ENCODE assay signal across 19 cellular contexts in the genomic region with DNA sequence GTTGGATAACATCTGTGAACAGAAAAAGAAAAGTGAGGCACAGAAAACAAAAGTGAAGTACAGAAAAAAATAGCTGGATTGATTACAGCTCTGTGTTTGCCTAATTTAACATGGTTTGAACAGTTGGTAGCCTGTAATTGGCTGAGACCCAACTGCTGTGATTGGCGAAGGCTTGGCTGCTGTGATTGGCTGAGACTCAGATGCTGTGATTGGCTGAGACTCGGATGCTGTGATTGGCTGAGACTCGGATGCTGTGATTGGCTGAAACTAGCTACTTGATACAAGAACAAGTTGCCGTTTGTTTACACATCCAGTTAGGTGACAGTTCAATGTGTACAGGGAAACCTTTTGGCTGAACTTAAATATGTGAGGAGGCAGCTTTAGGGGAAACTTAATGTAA.
A peak's percentile ranks its signal among the peaks of the same experiment; 100 is the strongest.
DNase-seq lines count a peak whose midpoint lies in the region; ATAC-seq, FAIRE-seq and TF ChIP-seq lines count a peak whose summit lies in the region.
"Had no signal": no experiment of that assay in that cellular context is flagged by ENCODE, and none has a peak within 500 bp of the region (broad histone marks: within the 10 kb centered on the region; RNA-seq: fewer than 3 reads in every experiment).

No MANE protein-coding gene starts in this region.

- TF ChIP-seq EP300 in HepG2 (IDR thresholded peaks at IDR 0.05; ENCODE audit: low read depth in 2 of 2, low read length in 2 of 2) (no peak), HepG2 (CRISPR knock-in tag; IDR thresholded peaks at IDR 0.05; ENCODE audit: borderline replicate concordance) (no peak)

- in situ Hi-C loops in HepG2 (cut with HindIII; ENCODE audit: extremely low pct_ligation_motif_present, low pct_unique_long_range_greater_than_20kb), result no loop called here

- TF ChIP-seq POLR2A in HepG2 (IDR thresholded peaks at IDR 0.05; ENCODE audit: insufficient read depth in 1 of 2, low read depth in 2 of 2, low read length in 2 of 2) (no peak), right lobe of liver (IDR thresholded peaks at IDR 0.05) (no peak)

- H3K4me3 ChIP-seq in HepG2 (replicated peaks in 1 of 3; ENCODE audit: insufficient read depth in 1 of 3, low read depth in 2 of 3, low read length in 3 of 3) (no peak overlapping the region), right lobe of liver (no peak overlapping the region), cardiac fibroblast (replicated peaks in 1 of 2; ENCODE audit: low read depth in 2 of 2, low read length in 2 of 2) (no peak overlapping the region)
- H3K4me3 ChIP-seq: esophagus squamous epithelium, thyroid gland had no signal

- no peaks in the 10 kb centered on the region for H3K79me2 ChIP-seq in HepG2 (ENCODE audit: insufficient read depth, low read length)

- H3K27me3 ChIP-seq in HepG2 (ENCODE audit: control insufficient read depth in 1 of 2, insufficient read depth in 2 of 2, low read length in 2 of 2) (no peaks in the 10 kb centered on the region), right lobe of liver (no peaks in the 10 kb centered on the region)
- H3K27me3 ChIP-seq: thyroid gland had no signal

- no TSS peak for BruUV-seq in HepG2 (replicated peaks; lab: Mats Ljungman, UMichigan)

- no peak for ATAC-seq in HepG2
- ATAC-seq in right lobe of liver, result no peak
- no peak for ATAC-seq in GM21619 (IDR thresholded peaks at IDR 0.05; ENCODE audit: unreplicated experiment)
- ATAC-seq in GM21515 (IDR thresholded peaks at IDR 0.05; ENCODE audit: unreplicated experiment), result no peak

- H3K9ac ChIP-seq in HepG2 (ENCODE audit: insufficient read depth, low read depth, low read length), result no peak overlapping the region

- no peaks in the 10 kb centered on the region for H4K20me1 ChIP-seq in HepG2 (ENCODE audit: insufficient read depth, low read length)

- H3K4me1 ChIP-seq in HepG2 (ENCODE audit: insufficient read depth, low read length), result no peaks in the 10 kb centered on the region
- no peaks in the 10 kb centered on the region for H3K4me1 ChIP-seq in right lobe of liver
- H3K4me1 ChIP-seq: thyroid gland had no signal

- peak; percentile 52 for FAIRE-seq in HepG2 (lab: Jason Lieb, UNC)
- FAIRE-seq: TTC549 had no signal

- no peak overlapping the region for H2AFZ ChIP-seq in HepG2 (ENCODE audit: low read length)

- H3K27ac ChIP-seq in HepG2 (ENCODE audit: extremely low read length, insufficient read depth, low read length), result no peak overlapping the region
- H3K27ac ChIP-seq in right lobe of liver, result no peak overlapping the region
- H3K27ac ChIP-seq: thyroid gland had no signal

- CTCF ChIA-PET in HepG2 (lab: Yijun Ruan, JAX; ENCODE audit: low intra/inter-chr PET ratio, low total read pairs), result no interaction called here

- WGBS in HepG2 (ENCODE audit: low lambda C conversion rate), result 6% methylated on average over 4 of the region's 4 CpGs
- 55% methylated on average over 4 of the region's 4 CpGs for WGBS in right lobe of liver (ENCODE audit: insufficient coverage, low coverage, low lambda C conversion rate, missing lambda C conversion rate)

- H3K4me2 ChIP-seq in HepG2 (ENCODE audit: low read depth, low read length), result no peak overlapping the region

- no peaks in the 10 kb centered on the region for H3K9me3 ChIP-seq in HepG2 (ENCODE audit: low read length)
- no peaks in the 10 kb centered on the region for H3K9me3 ChIP-seq in right lobe of liver
- H3K9me3 ChIP-seq: esophagus squamous epithelium, thyroid gland had no signal

- no peak for DNase-seq in HepG2 (ENCODE audit: low spot score)
- no peak for DNase-seq in right lobe of liver
- DNase-seq in NCI-H2171 treated with DMSO at 0.1 percent for 48 hours (lab: John Stamatoyannopoulos, UW), result peak; percentile 32
- peak; percentile 12 to 33 for DNase-seq in cardiac fibroblast (ENCODE audit: low read depth in 2 of 2)
- DNase-seq in NCI-H1930 (lab: John Stamatoyannopoulos, UW), result no peak
- DNase-seq: activated CD4-positive, alpha-beta T cell treated with anti-CD3 and anti-CD28 coated beads for 48 hours; activated CD8-positive, alpha-beta memory T cell treated with anti-CD3 and anti-CD28 coated beads, Interleukin-2, amount 50 U/mL, for 4 hours; activated gamma-delta T cell; amniotic stem cell; DMS79 treated with DMSO at 0.1 percent for 48 hours; esophagus squamous epithelium; Kasumi-1; NCI-H1105; RPMI8226; stimulated activated CD4-positive, alpha-beta T cell treated with anti-CD3 and anti-CD28 coated beads, Interleukin-15, amount 100 ng/mL, for 24 hours; thyroid gland had no signal

- H3K36me3 ChIP-seq in HepG2 (replicated peaks in 1 of 2; ENCODE audit: control insufficient read depth in 1 of 2, insufficient read depth in 2 of 2, low read length in 2 of 2) (no peaks in the 10 kb centered on the region), right lobe of liver (no peaks in the 10 kb centered on the region)
- H3K36me3 ChIP-seq: esophagus squamous epithelium, thyroid gland had no signal

- POLR2A ChIA-PET in HepG2 (lab: Yijun Ruan, JAX), result no interaction called here

- intact Hi-C loops in HepG2 (cut with micrococcal nuclease; ENCODE audit: unreplicated experiment), result no loop called here
- intact Hi-C loops in right lobe of liver (cut with DNase I), result no loop called here

- no peak for TF ChIP-seq RAD21 in HepG2 (CRISPR knock-in tag; IDR thresholded peaks at IDR 0.05)

- TF ChIP-seq CTCF in HepG2 (CRISPR knock-in tag; IDR thresholded peaks at IDR 0.05) (no peak), right lobe of liver (IDR thresholded peaks at IDR 0.05) (no peak), cardiac fibroblast (IDR thresholded peaks at IDR 0.05; ENCODE audit: low read depth, low read length) (no peak)

TF ChIP-seq in HepG2, 621 proteins besides CTCF, POLR2A, EP300 and RAD21:
- TF ChIP-seq, protein P1, sequence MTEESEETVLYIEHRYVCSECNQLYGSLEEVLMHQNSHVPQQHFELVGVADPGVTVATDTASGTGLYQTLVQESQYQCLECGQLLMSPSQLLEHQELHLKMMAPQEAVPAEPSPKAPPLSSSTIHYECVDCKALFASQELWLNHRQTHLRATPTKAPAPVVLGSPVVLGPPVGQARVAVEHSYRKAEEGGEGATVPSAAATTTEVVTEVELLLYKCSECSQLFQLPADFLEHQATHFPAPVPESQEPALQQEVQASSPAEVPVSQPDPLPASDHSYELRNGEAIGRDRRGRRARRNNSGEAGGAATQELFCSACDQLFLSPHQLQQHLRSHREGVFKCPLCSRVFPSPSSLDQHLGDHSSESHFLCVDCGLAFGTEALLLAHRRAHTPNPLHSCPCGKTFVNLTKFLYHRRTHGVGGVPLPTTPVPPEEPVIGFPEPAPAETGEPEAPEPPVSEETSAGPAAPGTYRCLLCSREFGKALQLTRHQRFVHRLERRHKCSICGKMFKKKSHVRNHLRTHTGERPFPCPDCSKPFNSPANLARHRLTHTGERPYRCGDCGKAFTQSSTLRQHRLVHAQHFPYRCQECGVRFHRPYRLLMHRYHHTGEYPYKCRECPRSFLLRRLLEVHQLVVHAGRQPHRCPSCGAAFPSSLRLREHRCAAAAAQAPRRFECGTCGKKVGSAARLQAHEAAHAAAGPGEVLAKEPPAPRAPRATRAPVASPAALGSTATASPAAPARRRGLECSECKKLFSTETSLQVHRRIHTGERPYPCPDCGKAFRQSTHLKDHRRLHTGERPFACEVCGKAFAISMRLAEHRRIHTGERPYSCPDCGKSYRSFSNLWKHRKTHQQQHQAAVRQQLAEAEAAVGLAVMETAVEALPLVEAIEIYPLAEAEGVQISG (CRISPR knock-in tag; IDR thresholded peaks at IDR 0.05), result no peak
- peak; percentile 48; the same call in 1 of the 2 replicates for TF ChIP-seq NFYC (CRISPR knock-in tag; IDR thresholded peaks at IDR 0.05)
- peak; percentile 29; the same call in 1 of the 2 replicates for TF ChIP-seq NFYB (CRISPR knock-in tag; IDR thresholded peaks at IDR 0.05)

Comparison
In these comparisons a context has a peak if more than half of its experiments do, and no peak if none do; other contexts are left out.
1. DNase-seq: peak in NCI-H2171 treated with DMSO at 0.1 percent for 48 hours (single experiment) and cardiac fibroblast (2 of 2); none in HepG2 (single experiment), right lobe of liver (0 of 3) and NCI-H1930 (0 of 2).